ENCODE assay signal across 17 cellular contexts in the genomic region with DNA sequence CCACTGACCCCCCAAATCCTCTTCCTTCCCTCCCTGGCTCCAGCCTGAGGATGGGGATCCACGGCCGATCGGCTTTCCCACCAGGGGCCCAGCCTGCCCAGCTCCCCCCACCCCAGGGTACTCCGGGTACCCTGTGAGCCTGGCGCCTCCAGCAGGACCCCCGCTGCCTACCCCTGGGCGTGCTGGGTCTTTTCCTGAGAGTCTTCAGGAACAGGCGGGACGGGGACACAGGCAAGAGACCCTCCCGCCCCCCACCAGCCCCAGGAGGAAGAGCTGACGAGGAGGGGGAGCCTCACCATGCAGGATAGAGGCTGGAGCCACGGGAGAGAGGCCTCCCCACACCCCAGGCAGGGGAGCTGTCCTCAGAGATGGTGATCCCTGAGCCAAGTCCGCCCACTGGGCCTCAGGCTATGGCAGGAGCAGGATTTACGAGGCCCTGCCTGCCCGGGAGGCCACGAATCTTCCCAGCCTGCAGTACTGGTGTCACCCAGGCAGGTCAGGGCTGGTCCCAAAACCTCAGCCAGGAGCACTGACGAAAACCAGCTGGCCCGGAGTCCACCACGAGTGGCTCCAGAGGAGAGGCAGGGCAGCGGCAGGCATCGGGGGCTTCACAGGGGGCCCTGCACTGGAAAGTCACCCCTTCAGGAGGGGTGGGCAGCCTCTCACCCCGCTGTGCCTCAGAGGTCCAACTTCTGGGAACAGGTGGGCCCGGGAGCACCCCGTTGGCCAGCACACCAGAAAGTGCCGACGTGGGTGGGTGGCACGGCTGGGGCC. TPM values are rescaled to one million over a fixed set of nuclear protein-coding genes. Genes with fewer than 3 reads are reported as not detected.
DNase-seq lines count a peak whose midpoint lies in the region; ATAC-seq and TF ChIP-seq lines count a peak whose summit lies in the region.
"Had no signal": no experiment of that assay in that cellular context is flagged by ENCODE, and none has a peak within 500 bp of the region (broad histone marks: within the 10 kb centered on the region; RNA-seq: fewer than 3 reads in every experiment).

No MANE protein-coding gene starts in this region.

- DNase-seq in COLO668 (lab: John Stamatoyannopoulos, UW; ENCODE audit: unreplicated experiment) (peak; percentile 49), LNCaP clone FGC (ENCODE audit: low read depth) (peak; percentile 87), MCF 10A (ENCODE audit: unreplicated experiment) (peak; percentile 77), nephron progenitor cell (peak; percentile 73), COR-L47 (lab: John Stamatoyannopoulos, UW) (no peak), HUDEP-2 (lab: John Stamatoyannopoulos, UW; ENCODE audit: unreplicated experiment in 76 of 76) (no peak)
- no peak for DNase-seq in effector CD4-positive, alpha-beta T cell
- DNase-seq: activated CD8-positive, alpha-beta memory T cell treated with anti-CD3 and anti-CD28 coated beads, Interleukin-2, amount 50 U/mL, for 4 hours; activated naive CD4-positive, alpha-beta T cell treated with Interleukin-2 at 50 U/mL for 16 hours; AML-193; DMS 273 treated with DMSO at 0.1 percent for 48 hours; left colon; NCI-H82; T-helper 17 cell had no signal

- POLR2A ChIA-PET in MCF 10A (lab: Yijun Ruan, JAX) = interaction anchor here (0.7 to 3.3 kb wide), 3 partner anchors 10 to 23 kb away, joined by 3 to 20 read pairs (median 3); no protein-coding TSS in a partner anchor

- intact Hi-C loops in MCF 10A (cut with micrococcal nuclease) = no loop called here

- BruUV-seq in MCF 10A (replicated peaks; lab: Mats Ljungman, UMichigan) = no TSS peak

- no peak for TF ChIP-seq CTCF in LNCaP clone FGC (IDR thresholded peaks at IDR 0.05; ENCODE audit: control insufficient read depth, extremely low read depth, insufficient read depth)
- TF ChIP-seq CTCF in MCF 10A (IDR thresholded peaks at IDR 0.05; ENCODE audit: unreplicated experiment) = no peak
- no peak for TF ChIP-seq CTCF in nephron progenitor cell (IDR thresholded peaks at IDR 0.05)

- ATAC-seq in HG03432 (IDR thresholded peaks at IDR 0.05; ENCODE audit: unreplicated experiment) = no peak
- ATAC-seq: left colon, T-helper 17 cell had no signal

- CTCF ChIA-PET in MCF 10A (lab: Yijun Ruan, JAX) = interaction anchor here (0.6 to 3.7 kb wide), 8 partner anchors 11 to 966 kb away, joined by 3 to 23 read pairs (median 3); no protein-coding TSS in a partner anchor

- H3K27me3 Mint-ChIP-seq in MCF 10A (ENCODE audit: insufficient read depth, unreplicated experiment) (no peaks in the 10 kb centered on the region), nephron progenitor cell (ENCODE audit: low read depth, poor library complexity) (peaks cover 2% of the 10 kb centered on the region)
- H3K27me3 Mint-ChIP-seq: brain; stimulated activated naive CD8-positive, alpha-beta T cell treated with anti-CD3 and anti-CD28 coated beads, Interleukin-15, Interleukin-2, amounts not matched to agents 100 ng/mL and 50 ng/mL, for 24 hours; T-helper 17 cell had no signal

- H3K36me3 Mint-ChIP-seq in MCF 10A (ENCODE audit: insufficient read depth, unreplicated experiment) (no peaks in the 10 kb centered on the region), nephron progenitor cell (ENCODE audit: low read depth) (no peaks in the 10 kb centered on the region)
- H3K36me3 Mint-ChIP-seq: brain had no signal

- peaks cover 6% of the 10 kb centered on the region for H3K9me3 Mint-ChIP-seq in MCF 10A (ENCODE audit: unreplicated experiment)
- no peaks in the 10 kb centered on the region for H3K9me3 Mint-ChIP-seq in nephron progenitor cell
- H3K9me3 Mint-ChIP-seq: brain; stimulated activated naive CD8-positive, alpha-beta T cell treated with anti-CD3 and anti-CD28 coated beads, Interleukin-15, Interleukin-2, amounts not matched to agents 100 ng/mL and 50 ng/mL, for 24 hours had no signal

- H3K4me3 Mint-ChIP-seq in MCF 10A (ENCODE audit: unreplicated experiment) = peak overlapping the region; percentile 35
- H3K4me3 Mint-ChIP-seq in nephron progenitor cell = peak overlapping the region; percentile 38
- H3K4me3 Mint-ChIP-seq: brain; stimulated activated naive CD8-positive, alpha-beta T cell treated with anti-CD3 and anti-CD28 coated beads, Interleukin-15, Interleukin-2, amounts not matched to agents 100 ng/mL and 50 ng/mL, for 24 hours; T-helper 17 cell had no signal

- H3K4me1 Mint-ChIP-seq in MCF 10A (ENCODE audit: insufficient read depth, unreplicated experiment) = peaks cover 11% of the 10 kb centered on the region
- H3K4me1 Mint-ChIP-seq in nephron progenitor cell = peaks cover 18% of the 10 kb centered on the region
- H3K4me1 Mint-ChIP-seq: T-helper 17 cell had no signal

- H3K27ac Mint-ChIP-seq in MCF 10A (ENCODE audit: low read depth, unreplicated experiment) = no peak overlapping the region
- H3K27ac Mint-ChIP-seq in nephron progenitor cell = peak overlapping the region; percentile 64
- H3K27ac Mint-ChIP-seq: brain; stimulated activated naive CD8-positive, alpha-beta T cell treated with anti-CD3 and anti-CD28 coated beads, Interleukin-15, Interleukin-2, amounts not matched to agents 100 ng/mL and 50 ng/mL, for 24 hours; T-helper 17 cell had no signal

- no peak overlapping the region for H3K4me3 ChIP-seq in LNCaP clone FGC (ENCODE audit: low read depth, low read length)

RNA-seq across cellular contexts. Expression of a gene that starts 58.0 kb away (rescaled TPM):
- total RNA-seq in MCF 10A (2022) = 12.9 and 14.3 TPM in 2 replicates

Comparison
In these comparisons a context has a peak if more than half of its experiments do, and no peak if none do; other contexts are left out.
1. DNase-seq: peak in COLO668 (single experiment), LNCaP clone FGC (single experiment), MCF 10A (single experiment) and nephron progenitor cell (single experiment); none in COR-L47 (single experiment), effector CD4-positive, alpha-beta T cell (single experiment) and HUDEP-2 (0 of 76).